Comparison of ENCODE assay signal across 8 cellular contexts in genomic region chr16:684067-684794, GRCh38. TPM values are rescaled to one million over a fixed set of nuclear protein-coding genes. Genes with fewer than 3 reads are reported as not detected.
DNase-seq lines count a peak whose midpoint lies in the region; ATAC-seq and TF ChIP-seq lines count a peak whose summit lies in the region.

Gene JMJD8, minus strand, starts transcription at chr16:684334. Its CDS starts 15 bp downstream, at chr16:684319.

- H3K4me3 ChIP-seq in left ventricle myocardium inferior (peak within 1 kb of the TSS; percentile 79), prostate gland (peak within 1 kb of the TSS; percentile 52 to 77), upper lobe of right lung (peak within 1 kb of the TSS; percentile 75)

- TF ChIP-seq CTCF in left ventricle myocardium inferior (IDR thresholded peaks at IDR 0.05; ENCODE audit: borderline replicate concordance) (no peak), prostate gland (IDR thresholded peaks at IDR 0.05) (peak in 2 of 4 experiments; percentile 23 to 26), upper lobe of right lung (IDR thresholded peaks at IDR 0.05) (no peak)

- H3K27ac ChIP-seq in left ventricle myocardium inferior (replicated peaks), result peak within 1 kb of the TSS; percentile 85
- H3K27ac ChIP-seq in prostate gland, result peak within 1 kb of the TSS; percentile 74 to 76
- peak within 1 kb of the TSS; percentile 86 for H3K27ac ChIP-seq in upper lobe of right lung

- intact Hi-C loops in left ventricle myocardium inferior (cut with micrococcal nuclease) (no loop called here), prostate gland (cut with DNase I) (no loop called here), upper lobe of right lung (cut with DNase I) (no loop called here)

- H3K9me3 ChIP-seq in left ventricle myocardium inferior (replicated peaks), result no peaks in the 10 kb centered on the region
- no peaks in the 10 kb centered on the region for H3K9me3 ChIP-seq in prostate gland
- no peaks in the 10 kb centered on the region for H3K9me3 ChIP-seq in upper lobe of right lung

- H3K36me3 ChIP-seq in left ventricle myocardium inferior (peaks cover 35% of the 10 kb centered on the region), prostate gland (peaks cover 7 to 10% of the 10 kb centered on the region in 2 donors), upper lobe of right lung (peaks cover 17% of the 10 kb centered on the region)

- ATAC-seq in HG02870 (IDR thresholded peaks at IDR 0.05; ENCODE audit: unreplicated experiment) (peak; percentile 59), upper lobe of right lung (peak; percentile 76)

- peak; percentile 97 to 99 for DNase-seq in NCI-H187 (lab: John Stamatoyannopoulos, UW)
- peak; percentile 91 to 98 (median 95) for DNase-seq in T-helper 2 cell
- DNase-seq in amygdala (lab: John Stamatoyannopoulos, UW), result peak; percentile 69 to 98 (median 92)
- peak; percentile 98 for DNase-seq in left ventricle myocardium inferior
- DNase-seq in prostate gland (ENCODE audit: low spot score), result peak; percentile 96
- peak; percentile 99 for DNase-seq in upper lobe of right lung

- peaks cover 73% of the 10 kb centered on the region for H3K4me1 ChIP-seq in left ventricle myocardium inferior
- H3K4me1 ChIP-seq in prostate gland (replicated peaks), result peaks cover 25% of the 10 kb centered on the region
- peaks cover 45% of the 10 kb centered on the region for H3K4me1 ChIP-seq in upper lobe of right lung

- 1% methylated on average over 44 of the region's 91 CpGs for WGBS in prostate gland

- H3K27me3 ChIP-seq in left ventricle myocardium inferior (ENCODE audit: low read depth) (no peaks in the 10 kb centered on the region), prostate gland (replicated peaks; ENCODE audit: insufficient read depth) (no peaks in the 10 kb centered on the region), upper lobe of right lung (no peaks in the 10 kb centered on the region)

- TF ChIP-seq POLR2A in GM15510 (IDR thresholded peaks at IDR 0.05; ENCODE audit: borderline replicate concordance, extremely low read depth, insufficient read length) (peak; percentile 94), prostate gland (IDR thresholded peaks at IDR 0.05) (peak; percentile 39)

RNA-seq across cellular contexts. Expression of gene JMJD8, which starts in this region (rescaled TPM):
- total RNA-seq in left ventricle myocardium inferior (43.1 TPM), prostate gland (100 to 1,000 TPM; 121 to 132 TPM), upper lobe of right lung (51.3 TPM)

Comparison
In these comparisons a context has a peak if more than half of its experiments do, and no peak if none do; other contexts are left out.
1. Peak in every context shown above with its lines: DNase-seq, ATAC-seq, H3K4me3 ChIP-seq and H3K27ac ChIP-seq.